In the genomic region with DNA sequence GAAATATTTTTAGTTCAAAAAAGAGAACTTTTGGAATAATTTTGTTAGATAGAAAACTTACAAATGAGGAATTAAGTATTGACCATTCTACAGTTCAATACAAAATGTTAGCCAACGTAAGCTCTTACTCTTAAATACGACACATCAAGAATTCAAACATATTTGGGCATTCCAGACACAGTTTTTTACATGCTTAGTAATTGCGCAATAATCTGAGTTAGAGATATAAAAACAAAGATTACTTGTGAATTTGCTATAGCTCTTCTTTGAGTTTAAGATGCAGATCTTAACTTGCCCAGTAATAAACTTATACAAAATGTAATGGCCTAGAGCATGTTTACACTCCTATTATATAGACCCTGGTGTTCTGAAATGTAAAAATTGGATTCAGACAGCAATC, we compare ENCODE assay signal across 24 cellular contexts. TPM values are rescaled to one million over a fixed set of nuclear protein-coding genes. Genes with fewer than 3 reads are reported as not detected.
DNase-seq lines count a peak whose midpoint lies in the region; ATAC-seq, FAIRE-seq and TF ChIP-seq lines count a peak whose summit lies in the region.
"Had no signal": no experiment of that assay in that cellular context is flagged by ENCODE, and none has a peak within 500 bp of the region (broad histone marks: within the 10 kb centered on the region; RNA-seq: fewer than 3 reads in every experiment).

No MANE protein-coding gene starts in this region.

- in situ Hi-C loops in HepG2 (cut with HindIII; ENCODE audit: extremely low pct_ligation_motif_present, low pct_unique_long_range_greater_than_20kb) = no loop called here
- in situ Hi-C loops in GM12878 (cut with MboI) = no loop called here

- no peak for TF ChIP-seq EP300 in HepG2 (IDR thresholded peaks at IDR 0.05; ENCODE audit: low read depth in 2 of 2, low read length in 2 of 2)
- no peak for TF ChIP-seq EP300 in HepG2 (CRISPR knock-in tag; IDR thresholded peaks at IDR 0.05; ENCODE audit: borderline replicate concordance)
- no peak for TF ChIP-seq EP300 in GM12878 (IDR thresholded peaks at IDR 0.05; ENCODE audit: borderline replicate concordance in 1 of 2, control insufficient read depth in 1 of 2, low read depth in 2 of 2, low read length in 2 of 2)

- H3K79me2 ChIP-seq in HepG2 (ENCODE audit: insufficient read depth, low read length) (no peaks in the 10 kb centered on the region), GM12878 (ENCODE audit: control insufficient read depth, insufficient read depth, low read length) (no peaks in the 10 kb centered on the region)

- H3K9ac ChIP-seq in HepG2 (ENCODE audit: insufficient read depth, low read depth, low read length) (no peak overlapping the region), GM12878 (ENCODE audit: control insufficient read depth, insufficient read depth, low read length) (no peak overlapping the region)

- H2AFZ ChIP-seq in HepG2 (ENCODE audit: low read length) (no peak overlapping the region), GM12878 (ENCODE audit: control insufficient read depth, low read depth, low read length) (no peak overlapping the region)

- ATAC-seq in HepG2 (no peak), right lobe of liver (no peak), GM12878 (no peak), HG02642 (IDR thresholded peaks at IDR 0.05; ENCODE audit: poor library complexity, unreplicated experiment) (no peak), GM19351 (IDR thresholded peaks at IDR 0.05; ENCODE audit: unreplicated experiment) (no peak)
- ATAC-seq: PC-3 had no signal

- H3K4me3 ChIP-seq in HepG2 (replicated peaks in 1 of 3; ENCODE audit: insufficient read depth in 1 of 3, low read depth in 2 of 3, low read length in 3 of 3) = no peak overlapping the region
- no peak overlapping the region for H3K4me3 ChIP-seq in right lobe of liver
- no peak overlapping the region for H3K4me3 ChIP-seq in GM12878
- no peak overlapping the region for H3K4me3 ChIP-seq in fibroblast of villous mesenchyme (ENCODE audit: low read depth, low read length)

- intact Hi-C loops in HepG2 (cut with micrococcal nuclease; ENCODE audit: unreplicated experiment) = no loop called here
- intact Hi-C loops in right lobe of liver (cut with DNase I) = no loop called here
- intact Hi-C loops in GM12878 (cut with micrococcal nuclease; ENCODE audit: unreplicated experiment) = no loop called here

- no peak for DNase-seq in HepG2 (ENCODE audit: low spot score)
- no peak for DNase-seq in right lobe of liver
- no peak for DNase-seq in GM12878 (ENCODE audit: low read depth, low spot score)
- DNase-seq in fibroblast of villous mesenchyme (ENCODE audit: low read depth) = peak; percentile 10
- no peak for DNase-seq in stimulated activated CD4-positive, alpha-beta T cell treated with anti-CD3 and anti-CD28 coated beads, Interleukin-4, amount 100 ng/mL, for 1 hour
- DNase-seq in globus pallidus (ENCODE audit: low spot score) = no peak
- DNase-seq: GDM1, H9, NCI-H1694, NCI-H2081 treated with DMSO at 0.1 percent for 48 hours, NCI-H2171 treated with DMSO at 0.1 percent for 48 hours, NCI-H526, PC-3, Right ventricle myocardium superior had no signal

- H4K20me1 ChIP-seq in HepG2 (ENCODE audit: insufficient read depth, low read length) = no peaks in the 10 kb centered on the region
- no peaks in the 10 kb centered on the region for H4K20me1 ChIP-seq in GM12878 (ENCODE audit: control insufficient read depth, insufficient read depth)

- H3K36me3 ChIP-seq in HepG2 (replicated peaks in 1 of 2; ENCODE audit: control insufficient read depth in 1 of 2, insufficient read depth in 2 of 2, low read length in 2 of 2) = no peaks in the 10 kb centered on the region
- no peaks in the 10 kb centered on the region for H3K36me3 ChIP-seq in right lobe of liver
- H3K36me3 ChIP-seq in GM12878 (ENCODE audit: control insufficient read depth in 2 of 2, insufficient read depth in 2 of 2, low read length in 1 of 2) = no peaks in the 10 kb centered on the region

- POLR2A ChIA-PET in HepG2 (lab: Yijun Ruan, JAX) = no interaction called here
- POLR2A ChIA-PET in GM12878 (lab: Charles Lee) = no interaction called here

- H3K4me1 ChIP-seq in HepG2 (ENCODE audit: insufficient read depth, low read length) (no peaks in the 10 kb centered on the region), right lobe of liver (no peaks in the 10 kb centered on the region), GM12878 (ENCODE audit: control insufficient read depth, insufficient read depth, low read length) (peaks cover 10% of the 10 kb centered on the region)

- TF ChIP-seq RAD21 in HepG2 (CRISPR knock-in tag; IDR thresholded peaks at IDR 0.05) (no peak), GM12878 (IDR thresholded peaks at IDR 0.05; ENCODE audit: insufficient read depth, low read depth, low read length) (no peak)

- H3K27me3 ChIP-seq in HepG2 (ENCODE audit: control insufficient read depth in 1 of 2, insufficient read depth in 2 of 2, low read length in 2 of 2) (no peaks in the 10 kb centered on the region; a peak in 1 of 5 replicates), right lobe of liver (no peaks in the 10 kb centered on the region), GM12878 (replicated peaks in 1 of 2; ENCODE audit: control insufficient read depth in 2 of 2, insufficient read depth in 2 of 2, low read length in 1 of 2) (no peaks in the 10 kb centered on the region)

- FAIRE-seq in HepG2 (lab: Jason Lieb, UNC) = no peak
- peak; percentile 23 for FAIRE-seq in GM12878 (lab: Jason Lieb, UNC)

- SMC1A ChIA-PET in GM12878 (lab: Charles Lee; ENCODE audit: uncharacterized antibody, unreplicated experiment) = no interaction called here

- RAD21 ChIA-PET in GM12878 (lab: Charles Lee; ENCODE audit: unreplicated experiment) = no interaction called here

- WGBS in HepG2 (ENCODE audit: low lambda C conversion rate) = 82% methylated on average over 3 of the region's 3 CpGs
- 71% methylated on average over 3 of the region's 3 CpGs for WGBS in right lobe of liver (ENCODE audit: insufficient coverage, low coverage, low lambda C conversion rate, missing lambda C conversion rate)
- WGBS in GM12878 (ENCODE audit: insufficient coverage, insufficient replicate concordance, low lambda C conversion rate, missing lambda C conversion rate) = 93% methylated on average over 3 of the region's 3 CpGs

- CTCF ChIA-PET in HepG2 (lab: Yijun Ruan, JAX; ENCODE audit: low intra/inter-chr PET ratio, low total read pairs) (no interaction called here), GM12878 (lab: Yijun Ruan, JAX) (interaction anchor here (0.7 to 1.3 kb wide), 2 partner anchors 9 to 66 kb away, joined by 3 read pairs; no protein-coding TSS in a partner anchor)

- TF ChIP-seq CTCF in HepG2 (CRISPR knock-in tag; IDR thresholded peaks at IDR 0.05) (no peak), right lobe of liver (IDR thresholded peaks at IDR 0.05) (no peak), GM12878 (IDR thresholded peaks at IDR 0.05 in 2 of 3, conservative IDR thresholded peaks at IDR 0.05 in 1 of 3; ENCODE audit: control insufficient read depth in 2 of 3, extremely low read depth in 1 of 3, insufficient read depth in 1 of 3, low read depth in 3 of 3, low read length in 3 of 3) (no peak), fibroblast of villous mesenchyme (IDR thresholded peaks at IDR 0.05; ENCODE audit: insufficient read depth, low read depth, low read length) (no peak)

- BruUV-seq in HepG2 (replicated peaks; lab: Mats Ljungman, UMichigan) (no TSS peak), GM12878 (replicated peaks; lab: Mats Ljungman, UMichigan) (no TSS peak)

- no peak overlapping the region for H3K27ac ChIP-seq in HepG2 (ENCODE audit: extremely low read length, insufficient read depth, low read length)
- H3K27ac ChIP-seq in right lobe of liver = no peak overlapping the region
- no peak overlapping the region for H3K27ac ChIP-seq in GM12878 (ENCODE audit: control insufficient read depth, insufficient read depth)
- H3K27ac ChIP-seq: 22Rv1, HL-60 had no signal

- no peaks in the 10 kb centered on the region for H3K9me3 ChIP-seq in HepG2 (ENCODE audit: low read length)
- no peaks in the 10 kb centered on the region for H3K9me3 ChIP-seq in right lobe of liver
- H3K9me3 ChIP-seq in GM12878 (replicated peaks; ENCODE audit: control insufficient read depth, insufficient read depth, low read length) = no peaks in the 10 kb centered on the region; the same call in 2 of the 3 replicates

- TF ChIP-seq POLR2A in HepG2 (IDR thresholded peaks at IDR 0.05; ENCODE audit: insufficient read depth in 1 of 2, low read depth in 2 of 2, low read length in 2 of 2) (no peak), right lobe of liver (IDR thresholded peaks at IDR 0.05) (no peak), GM12878 (IDR thresholded peaks at IDR 0.05; ENCODE audit: low read depth, low read length) (no peak)

- H3K4me2 ChIP-seq in HepG2 (ENCODE audit: low read depth, low read length) = no peak overlapping the region
- no peak overlapping the region for H3K4me2 ChIP-seq in GM12878 (ENCODE audit: control insufficient read depth, insufficient read depth)

RNA-seq across cellular contexts. Expression of a gene that starts 1.2 kb away (rescaled TPM):
- total RNA-seq in HepG2 (2016; rRNA removed; fragmentation: Illumina TruSeq; extraction: Trizol) = not detected in 2 replicates
- total RNA-seq in HepG2 (2016; cell fraction: cytosol; rRNA removed; fragmentation: Illumina TruSeq; extraction: Trizol; ENCODE audit: low read depth) = not detected in 2 replicates
- total RNA-seq in HepG2 (2016; cell fraction: insoluble cytoplasmic fraction; rRNA removed; fragmentation: Illumina TruSeq; extraction: Trizol) = not detected in 2 replicates
- not detected in 2 replicates for total RNA-seq in HepG2 (2016; cell fraction: membrane; rRNA removed; fragmentation: Illumina TruSeq; extraction: Trizol)
- not detected in 2 replicates for total RNA-seq in HepG2 (2016; cell fraction: nucleus; rRNA removed; fragmentation: Illumina TruSeq; extraction: Trizol)
- not detected in 2 replicates for polyA plus RNA-seq in HepG2 (2011; rRNA removed)
- polyA plus RNA-seq in HepG2 (2011; cell fraction: cytosol; rRNA removed) = not detected in 2 replicates
- polyA plus RNA-seq in HepG2 (2011; cell fraction: nucleus; rRNA removed) = not detected in 2 replicates
- polyA plus RNA-seq in HepG2 (2012) = not detected in 2 replicates
- polyA plus RNA-seq in HepG2 (2016; cell fraction: cytosol; fragmentation: Illumina TruSeq; extraction: Trizol; ENCODE audit: low read depth) = not detected in 2 replicates
- polyA plus RNA-seq in HepG2 (2016; cell fraction: insoluble cytoplasmic fraction; fragmentation: Illumina TruSeq; extraction: Trizol; ENCODE audit: low read depth) = not detected in 2 replicates
- not detected in 2 replicates for polyA plus RNA-seq in HepG2 (2016; cell fraction: membrane; fragmentation: Illumina TruSeq; extraction: Trizol; ENCODE audit: low read depth)
- not detected in 2 replicates for polyA plus RNA-seq in HepG2 (2016; cell fraction: nucleus; fragmentation: Illumina TruSeq; extraction: Trizol; ENCODE audit: insufficient read depth, low read depth)
- polyA minus RNA-seq in HepG2 (2011; rRNA and poly(A)+ RNA removed; ENCODE audit: low replicate concordance) = not detected in 2 replicates
- polyA minus RNA-seq in HepG2 (2011; cell fraction: cytosol; rRNA and poly(A)+ RNA removed) = not detected in 2 replicates
- not detected in 2 replicates for polyA minus RNA-seq in HepG2 (2011; cell fraction: nucleus; rRNA and poly(A)+ RNA removed)
- under 1 TPM in 5 of 6 experiments, not detected in 1; 0.16 to 0.98 (median 0.54) TPM for total RNA-seq in right lobe of liver
- total RNA-seq in GM12878 (2013; cell fraction: nucleolus; rRNA removed) = not detected in 2 replicates
- not detected in 2 replicates for total RNA-seq in GM12878 (2014; rRNA removed)
- not detected in 2 replicates for total RNA-seq in GM12878 (2014; rRNA removed; fragmentation: Illumina TruSeq; extraction: Trizol)
- not detected in 2 replicates for total RNA-seq in GM12878 (2021)
- polyA plus RNA-seq in GM12878 (2011; ENCODE audit: low read depth) = not detected
- polyA plus RNA-seq in GM12878 (2011; rRNA removed) = not detected in 2 replicates
- polyA plus RNA-seq in GM12878 (2011; cell fraction: cytosol; rRNA removed) = not detected in 2 replicates
- polyA plus RNA-seq in GM12878 (2011; cell fraction: nucleus; rRNA removed) = not detected in 2 replicates
- not detected in 2 replicates for polyA plus RNA-seq in GM12878 (2012)
- polyA plus RNA-seq in GM12878 (2014; fragmentation: Illumina TruSeq; extraction: Trizol) = not detected in 2 replicates
- polyA plus RNA-seq in GM12878 (2014; fragmentation: Nextera tagmentation; extraction: Ambion mirVana) = not detected
- polyA plus RNA-seq in GM12878 (2014; rRNA removed) = not detected in 2 replicates
- polyA plus RNA-seq in GM12878 (2016; fragmentation: Nextera tagmentation; extraction: Ambion mirVana) = not detected
- polyA minus RNA-seq in GM12878 (2011; rRNA and poly(A)+ RNA removed) = not detected in 2 replicates
- not detected in 2 replicates for polyA minus RNA-seq in GM12878 (2011; cell fraction: cytosol; rRNA and poly(A)+ RNA removed)
- not detected in 2 replicates for polyA minus RNA-seq in GM12878 (2011; cell fraction: nucleus; rRNA and poly(A)+ RNA removed)
- not detected in 2 replicates for total RNA-seq in fibroblast of villous mesenchyme
- total RNA-seq: Daoy, H9, HT-29, MCF 10A, PC-3, RPMI7951, SK-MEL-5 had no signal
- polyA plus RNA-seq: AG04450 had no signal
